Comparison of ENCODE assay signal across 1 cellular context in genomic region chr10:97331304-97331703, GRCh38.
TF ChIP-seq lines count a peak whose summit lies in the region.

No MANE protein-coding gene starts in this region.

TF ChIP-seq in liver, 16 proteins besides CTCF, POLR2A, EP300 and RAD21 (continued from another document):
- TF ChIP-seq REST (IDR thresholded peaks at IDR 0.05) (no peak), YY1 (IDR thresholded peaks at IDR 0.05) (no peak), HNF4G (IDR thresholded peaks at IDR 0.05) (no peak), RXRA (IDR thresholded peaks at IDR 0.05) (no peak), ATF3 (IDR thresholded peaks at IDR 0.05) (no peak), HNF4A (conservative IDR thresholded peaks at IDR 0.05) (no peak), EGR1 (IDR thresholded peaks at IDR 0.05; ENCODE audit: low read depth in 2 of 2) (no peak), ZBTB33 (IDR thresholded peaks at IDR 0.05) (no peak), NR2F2 (IDR thresholded peaks at IDR 0.05) (no peak), GABPA (IDR thresholded peaks at IDR 0.05 in 1 of 2, conservative IDR thresholded peaks at IDR 0.05 in 1 of 2) (no peak), FOXA1 (IDR thresholded peaks at IDR 0.05) (no peak), SP1 (IDR thresholded peaks at IDR 0.05) (no peak), FOXA2 (IDR thresholded peaks at IDR 0.05) (no peak), MAX (IDR thresholded peaks at IDR 0.05) (no peak)
TF ChIP-seq in liver: peak in this region for 0.
